In genomic region chr12:84601483-84601882, GRCh38 we compare ENCODE assay signal across 15 cellular contexts.
DNase-seq lines count a peak whose midpoint lies in the region; ATAC-seq and TF ChIP-seq lines count a peak whose summit lies in the region.
"Had no signal": no experiment of that assay in that cellular context is flagged by ENCODE, and none has a peak within 500 bp of the region (broad histone marks: within the 10 kb centered on the region; RNA-seq: fewer than 3 reads in every experiment).

No MANE protein-coding gene starts in this region.

- no peaks in the 10 kb centered on the region for H3K79me1 ChIP-seq in mesendoderm (ENCODE audit: low read length)

- no peak overlapping the region for H3K9ac ChIP-seq in mesendoderm (ENCODE audit: low read length)
- H3K9ac ChIP-seq: BLaER1, KMS-11 had no signal

- H3K4me1 Mint-ChIP-seq in GM23338, result peaks cover 29% of the 10 kb centered on the region
- peaks cover 33% of the 10 kb centered on the region for H3K4me1 Mint-ChIP-seq in WTC11

- H3K36me3 ChIP-seq in GM23338 (ENCODE audit: insufficient read depth) (no peaks in the 10 kb centered on the region), mesendoderm (ENCODE audit: control insufficient read depth, insufficient read depth, low read length) (no peaks in the 10 kb centered on the region)
- H3K36me3 ChIP-seq: BLaER1 had no signal

- no peak overlapping the region for H3K27ac ChIP-seq in GM23338 (ENCODE audit: low read depth)
- no peak overlapping the region for H3K27ac ChIP-seq in mesendoderm (ENCODE audit: low read depth, low read length)
- H3K27ac ChIP-seq: BLaER1, KMS-11 had no signal

- H3K27me3 ChIP-seq in GM23338 (ENCODE audit: insufficient read depth), result no peaks in the 10 kb centered on the region
- H3K27me3 ChIP-seq in mesendoderm (ENCODE audit: insufficient read depth, low read length, poor library complexity), result no peaks in the 10 kb centered on the region
- H3K27me3 ChIP-seq: BLaER1 had no signal

- no CpG with 5 or more reads among the region's 3 CpGs for WGBS in mesendoderm (ENCODE audit: extremely low coverage, insufficient coverage, low lambda C conversion rate)

- H3F3A ChIP-seq in GM23338 (replicated peaks; ENCODE audit: low read depth), result no peaks in the 10 kb centered on the region

- H3K4me3 Mint-ChIP-seq in GM23338, result no peak overlapping the region
- H3K4me3 Mint-ChIP-seq in WTC11, result no peak overlapping the region

- H3K18ac ChIP-seq in mesendoderm (ENCODE audit: low read length), result no peak overlapping the region

- H3K4me2 ChIP-seq in GM23338, result no peak overlapping the region; the same call in 1 of the 2 replicates
- no peak overlapping the region for H3K4me2 ChIP-seq in mesendoderm (ENCODE audit: low read length)
- H3K4me2 ChIP-seq: BLaER1, KMS-11 had no signal

- TF ChIP-seq CTCF in GM23338 (conservative IDR thresholded peaks at IDR 0.05; ENCODE audit: low read depth in 2 of 2), result no peak
- no peak for TF ChIP-seq CTCF in WTC11 (IDR thresholded peaks at IDR 0.05)

- H3K56ac ChIP-seq in mesendoderm (ENCODE audit: low read length), result no peak overlapping the region

- no peak overlapping the region for H2AK5ac ChIP-seq in mesendoderm (ENCODE audit: low read length)

- no peak overlapping the region for H3K4me3 ChIP-seq in GM23338
- no peak overlapping the region for H3K4me3 ChIP-seq in mesendoderm (ENCODE audit: low read length)
- H3K4me3 ChIP-seq: BLaER1 had no signal

- H3K9me3 Mint-ChIP-seq in GM23338, result no peaks in the 10 kb centered on the region
- H3K9me3 Mint-ChIP-seq in WTC11, result no peaks in the 10 kb centered on the region

- H3K23ac ChIP-seq in mesendoderm (ENCODE audit: low read length), result no peak overlapping the region

- H3K36me3 Mint-ChIP-seq in GM23338 (ENCODE audit: low read depth) (no peaks in the 10 kb centered on the region), WTC11 (no peaks in the 10 kb centered on the region)

- H2BK5ac ChIP-seq in mesendoderm (ENCODE audit: low read length), result no peak overlapping the region

- peak overlapping the region; percentile 4; the same call in 1 of the 2 replicates for H3K27ac Mint-ChIP-seq in GM23338
- H3K27ac Mint-ChIP-seq in WTC11, result no peak overlapping the region

- no peak overlapping the region for H3K4ac ChIP-seq in mesendoderm (ENCODE audit: low read depth, low read length)

- H2AFZ ChIP-seq in GM23338, result peak overlapping the region; percentile 74; the same call in 1 of the 2 replicates

- ATAC-seq in GM23338 (peak; percentile 74), WTC11 (peak; percentile 81), GM19023 (IDR thresholded peaks at IDR 0.05; ENCODE audit: unreplicated experiment) (no peak), HG03342 (IDR thresholded peaks at IDR 0.05; ENCODE audit: unreplicated experiment) (no peak)
- ATAC-seq: HepG2 had no signal

- H2BK120ac ChIP-seq in mesendoderm (ENCODE audit: low read depth, low read length), result no peak overlapping the region

- H3K4me1 ChIP-seq in GM23338 (ENCODE audit: insufficient read depth) (peaks cover 23% of the 10 kb centered on the region), mesendoderm (ENCODE audit: control insufficient read depth, low read depth, low read length) (no peaks in the 10 kb centered on the region)
- H3K4me1 ChIP-seq: BLaER1 had no signal

- no peaks in the 10 kb centered on the region for H3K9me2 ChIP-seq in GM23338 (ENCODE audit: insufficient read depth)

- CTCF ChIA-PET in WTC11 (lab: Charles Lee), result interaction anchor here (0.8 kb wide), 1 partner anchor 428 kb away, joined by 3 read pairs; no protein-coding TSS in a partner anchor

- no peak overlapping the region for H4K8ac ChIP-seq in mesendoderm (ENCODE audit: low read depth, low read length)

- H3K79me2 ChIP-seq in GM23338 (replicated peaks; ENCODE audit: insufficient read depth) (no peaks in the 10 kb centered on the region), mesendoderm (ENCODE audit: control insufficient read depth, insufficient read depth, low read length) (no peaks in the 10 kb centered on the region)

- POLR2A ChIA-PET in WTC11 (lab: Charles Lee), result no interaction called here

- no peak overlapping the region for H4K5ac ChIP-seq in mesendoderm (ENCODE audit: low read length)

- DNase-seq in DMS114 treated with DMSO at 0.1 percent for 48 hours (lab: John Stamatoyannopoulos, UW; ENCODE audit: unreplicated experiment) (peak; percentile 65), GM23338 (ENCODE audit: low spot score) (peak; percentile 45), WTC11 (ENCODE audit: low spot score) (no peak), mesendoderm (peak; percentile 49), AML-193 (lab: John Stamatoyannopoulos, UW) (no peak), AG20443 (ENCODE audit: low spot score) (no peak)
- DNase-seq: DMS 273 treated with DMSO at 0.1 percent for 48 hours, DND-41, GF-D8, H7 had no signal

- H2BK15ac ChIP-seq in mesendoderm (replicated peaks; ENCODE audit: low read depth), result no peak overlapping the region

- H4K20me1 ChIP-seq in GM23338 (replicated peaks; ENCODE audit: insufficient read depth), result no peaks in the 10 kb centered on the region
- H4K20me1 ChIP-seq: BLaER1 had no signal

- H3K27me3 Mint-ChIP-seq in GM23338 (ENCODE audit: insufficient read depth, low read depth, poor library complexity) (no peaks in the 10 kb centered on the region), WTC11 (ENCODE audit: low read depth) (no peaks in the 10 kb centered on the region)

TF ChIP-seq in GM23338, 12 proteins besides CTCF, POLR2A, EP300 and RAD21:
- TF ChIP-seq ETS1 (IDR thresholded peaks at IDR 0.05) (no peak), EZH2 (IDR thresholded peaks at IDR 0.05; ENCODE audit: low read depth, unreplicated experiment) (no peak), STAT1 (IDR thresholded peaks at IDR 0.05; ENCODE audit: unreplicated experiment) (no peak), POLR2AphosphoS5 (IDR thresholded peaks at IDR 0.05; ENCODE audit: low read depth) (no peak), JUNB (IDR thresholded peaks at IDR 0.05; ENCODE audit: unreplicated experiment) (no peak)

TF ChIP-seq in WTC11, 78 proteins besides CTCF, POLR2A, EP300 and RAD21 (continues in another document):
- TF ChIP-seq GABPB1 (CRISPR knock-in tag; IDR thresholded peaks at IDR 0.05), result no peak
- no peak for TF ChIP-seq FOXJ3 (CRISPR knock-in tag; IDR thresholded peaks at IDR 0.05; ENCODE audit: borderline replicate concordance)
- no peak for TF ChIP-seq ZMAT4 (CRISPR knock-in tag; IDR thresholded peaks at IDR 0.05)
- TF ChIP-seq IRF2 (CRISPR knock-in tag; IDR thresholded peaks at IDR 0.05; ENCODE audit: borderline replicate concordance, low read depth), result no peak
- TF ChIP-seq MYBL2 (CRISPR knock-in tag; IDR thresholded peaks at IDR 0.05), result no peak
- TF ChIP-seq JUN (CRISPR knock-in tag; IDR thresholded peaks at IDR 0.05), result no peak
- TF ChIP-seq GTF2I (CRISPR knock-in tag; conservative IDR thresholded peaks at IDR 0.05), result no peak
- TF ChIP-seq TP53 (CRISPR knock-in tag; IDR thresholded peaks at IDR 0.05), result no peak
- TF ChIP-seq TEAD4 (CRISPR knock-in tag; IDR thresholded peaks at IDR 0.05), result no peak
- no peak for TF ChIP-seq ZBTB43 (CRISPR knock-in tag; IDR thresholded peaks at IDR 0.05)
- no peak for TF ChIP-seq EMX1 (CRISPR knock-in tag; IDR thresholded peaks at IDR 0.05)
- no peak for TF ChIP-seq E2F5 (CRISPR knock-in tag; IDR thresholded peaks at IDR 0.05)
- no peak for TF ChIP-seq ZNF512 (CRISPR knock-in tag; IDR thresholded peaks at IDR 0.05; ENCODE audit: borderline replicate concordance)
- no peak for TF ChIP-seq PRRX2 (CRISPR knock-in tag; IDR thresholded peaks at IDR 0.05)
- TF ChIP-seq MAX (CRISPR knock-in tag; IDR thresholded peaks at IDR 0.05), result no peak

Comparison
In these comparisons a context has a peak if more than half of its experiments do, and no peak if none do; other contexts are left out.
1. DNase-seq: peak in DMS114 treated with DMSO at 0.1 percent for 48 hours (single experiment), GM23338 (single experiment) and mesendoderm (single experiment); none in WTC11 (single experiment), AML-193 (0 of 2) and AG20443 (single experiment).
2. ATAC-seq: peak in GM23338 (single experiment) and WTC11 (single experiment); none in GM19023 (single experiment) and HG03342 (single experiment).